ENCODE assay signal across 8 cellular contexts in the genomic region with DNA sequence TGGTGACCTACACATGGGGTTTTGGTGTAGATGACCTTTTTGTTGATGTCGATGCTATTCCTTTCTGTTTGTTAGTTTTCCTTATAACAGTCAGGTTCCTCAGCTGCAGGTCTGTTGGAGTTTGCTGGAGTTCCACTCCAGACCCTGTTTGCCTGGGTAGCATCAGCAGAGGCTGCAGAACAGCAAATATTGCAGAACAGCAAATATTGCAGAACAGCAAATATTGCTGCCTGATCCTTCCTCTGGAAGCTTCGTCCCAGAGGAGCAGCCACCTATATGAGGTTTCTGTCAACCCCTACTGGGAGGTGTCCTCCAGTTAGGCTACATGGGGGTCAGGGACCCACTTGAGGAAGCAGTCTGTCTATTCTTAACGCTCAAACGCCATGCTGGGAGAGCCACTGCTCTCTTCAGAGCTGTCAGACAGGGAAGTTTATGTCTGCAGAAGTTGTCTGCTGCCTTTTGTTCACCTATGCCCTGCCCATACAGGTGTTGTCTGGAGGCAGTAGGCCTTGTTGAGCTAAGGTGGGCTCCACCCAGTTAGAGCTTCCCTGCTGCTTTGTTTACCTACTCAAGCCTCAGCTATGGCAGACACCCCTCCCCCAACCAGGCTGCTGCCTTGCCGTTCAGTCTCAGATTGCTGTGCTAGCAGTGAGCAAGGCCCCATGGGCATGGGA.
DNase-seq lines count a peak whose midpoint lies in the region; ATAC-seq and TF ChIP-seq lines count a peak whose summit lies in the region.
"Not testable (repeated sequence)": the region's sequence is repeated elsewhere in the genome, so short reads cannot be mapped to it uniquely, and the experiment has no call there.

No MANE protein-coding gene starts in this region.

- H3K9me3 ChIP-seq in right lobe of liver, transverse colon: not testable (repeated sequence)

- peak; percentile 0 for DNase-seq in COR-L47 (lab: John Stamatoyannopoulos, UW)
- DNase-seq in NCI-H1417 (lab: John Stamatoyannopoulos, UW): peak in 2 of 3 experiments; percentile 0 to 13
- DNase-seq in NCI-H2171 treated with DMSO at 0.1 percent for 48 hours (lab: John Stamatoyannopoulos, UW): peak; percentile 62
- peak; percentile 13 for DNase-seq in NCI-H510A treated with DMSO at 0.1 percent for 48 hours (lab: John Stamatoyannopoulos, UW)
- DNase-seq in left colon: peak; percentile 7 to 23
- peak in 2 of 3 donors; percentile 47 to 50 for DNase-seq in right lobe of liver
- DNase-seq in transverse colon: peak; percentile 7

- in situ Hi-C loops in transverse colon (cut with MboI; ENCODE audit: low pct_ligation_motif_present in 1 of 4, low pct_unique_long_range_greater_than_20kb in 1 of 4, low sequenced_read_pairs in 3 of 4): not testable (repeated sequence)

- TF ChIP-seq EP300 in transverse colon (IDR thresholded peaks at IDR 0.05; ENCODE audit: low read depth): not testable (repeated sequence)

- not testable (repeated sequence) for TF ChIP-seq POLR2A in right lobe of liver (IDR thresholded peaks at IDR 0.05); transverse colon (IDR thresholded peaks at IDR 0.05)

- 20% methylated on average over 2 of the region's 5 CpGs for WGBS in right lobe of liver (ENCODE audit: insufficient coverage, low coverage, low lambda C conversion rate, missing lambda C conversion rate)
- WGBS in transverse colon (ENCODE audit: low coverage in 1 of 2), 2 donors: 84 to 100% methylated on average over 1 to 5 of the region's 5 CpGs

- ATAC-seq in left colon: peak; percentile 63
- ATAC-seq in right lobe of liver: peak; percentile 70 to 93 (median 91)

- intact Hi-C loops in left colon (cut with DNase I, micrococcal nuclease); right lobe of liver (cut with DNase I); transverse colon (cut with DNase I; ENCODE audit: low total_unique reads): not testable (repeated sequence)

- H3K36me3 ChIP-seq in right lobe of liver, transverse colon: not testable (repeated sequence)

- H3K27ac ChIP-seq in VCaP (peak overlapping the region; percentile 77), right lobe of liver (peak overlapping the region in 2 of 3 donors; percentile 83)
- H3K27ac ChIP-seq in transverse colon: not testable (repeated sequence)

- not testable (repeated sequence) for H3K4me3 ChIP-seq in right lobe of liver, transverse colon

- peaks cover 0 to 24% (median 10%) of the 10 kb centered on the region in 4 donors for H3K4me1 ChIP-seq in right lobe of liver
- H3K4me1 ChIP-seq in transverse colon: not testable (repeated sequence)

- H3K27me3 ChIP-seq in right lobe of liver, transverse colon: not testable (repeated sequence)

- TF ChIP-seq CTCF in VCaP (conservative IDR thresholded peaks at IDR 0.05); right lobe of liver (IDR thresholded peaks at IDR 0.05); transverse colon (IDR thresholded peaks at IDR 0.05): not testable (repeated sequence)

Comparison
In these comparisons a context has a peak if more than half of its experiments do, and no peak if none do; other contexts are left out.
1. DNase-seq: peak in every context shown above with its lines; median percentile 62 in NCI-H2171 treated with DMSO at 0.1 percent for 48 hours; 48 in right lobe of liver; 15 in left colon; 13 in NCI-H510A treated with DMSO at 0.1 percent for 48 hours; 7 in transverse colon; 6 in NCI-H1417; 0 in COR-L47.